20 cellular contexts compared by ENCODE assay signal in the genomic region with DNA sequence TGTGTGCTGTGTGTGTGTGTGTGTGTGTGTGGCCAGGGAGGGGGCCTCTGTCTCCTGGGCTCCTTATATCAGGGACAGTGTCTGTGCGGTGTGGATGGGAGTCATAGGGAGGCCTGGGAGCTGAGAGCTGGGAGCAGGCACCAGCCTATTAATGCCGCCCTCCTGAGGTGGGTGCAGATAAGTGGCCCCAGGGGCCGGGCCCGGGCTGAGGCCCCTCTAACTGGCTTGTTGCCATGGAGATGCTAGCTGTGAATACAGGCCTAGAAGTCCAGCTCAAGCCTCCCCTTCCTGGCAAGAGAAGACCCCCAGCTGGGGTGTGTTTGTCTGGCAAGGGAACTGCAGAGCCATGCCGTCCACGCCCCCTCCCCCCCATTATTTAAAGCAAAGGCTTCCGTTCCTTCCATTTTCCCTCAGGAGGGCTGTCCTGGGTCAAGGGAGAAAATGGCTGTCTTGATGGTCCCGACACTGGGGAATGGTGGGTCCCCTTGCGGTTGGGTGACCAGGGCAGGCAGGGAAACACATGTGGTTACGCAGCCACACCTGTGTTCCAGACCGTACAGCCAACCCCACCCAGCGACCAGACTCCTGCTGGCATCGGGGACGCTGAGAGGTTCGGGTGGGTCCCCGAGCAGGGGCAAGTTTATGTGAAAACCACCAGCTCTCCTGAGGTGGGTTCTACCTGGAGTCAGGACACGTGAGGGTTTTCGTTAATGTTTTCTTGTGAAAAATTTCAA.
DNase-seq lines count a peak whose midpoint lies in the region; TF ChIP-seq lines count a peak whose summit lies in the region.
"Had no signal": no experiment of that assay in that cellular context is flagged by ENCODE, and none has a peak within 500 bp of the region (broad histone marks: within the 10 kb centered on the region; RNA-seq: fewer than 3 reads in every experiment).

No MANE protein-coding gene starts in this region.

- no peaks in the 10 kb centered on the region for H3K9me3 ChIP-seq in uterus

- DNase-seq in NCI-H1417 (lab: John Stamatoyannopoulos, UW) (peak in 2 of 3 experiments; percentile 37 to 71), NCI-H1417 treated with DMSO at 0.1 percent for 48 hours (lab: John Stamatoyannopoulos, UW) (no peak), NCI-H2227 (lab: John Stamatoyannopoulos, UW; ENCODE audit: unreplicated experiment) (peak; percentile 88), iPS-NIHi11 (ENCODE audit: low spot score) (peak; percentile 54), retina (peak; percentile 73), uterus (no peak), cardiac septum (ENCODE audit: low spot score) (no peak)
- DNase-seq in activated CD4-positive, alpha-beta T cell treated with anti-CD3 and anti-CD28 coated beads for 1 hour, result no peak
- DNase-seq: activated CD4-positive, alpha-beta T cell treated with anti-CD3 and anti-CD28 coated beads, Interleukin-2, amount 10 ng/mL, durations not matched to agents 24 days and 14 days; activated naive CD4-positive, alpha-beta T cell treated with anti-CD3 and anti-CD28 coated beads, Interleukin-2, amount 10 ng/mL, durations not matched to agents 7 days and 5 days; AML-193; amniotic stem cell; CD8-positive, alpha-beta T cell; kidney; mammary epithelial cell; NCI-H2081 treated with DMSO at 0.1 percent for 48 hours; RPMI8226; stimulated activated CD4-positive, alpha-beta T cell treated with anti-CD3 and anti-CD28 coated beads, Interleukin-1b, Interleukin-23, amount 100 ng/mL, for 48 hours had no signal

- TF ChIP-seq POLR2A in uterus (IDR thresholded peaks at IDR 0.05), result no peak

- no peaks in the 10 kb centered on the region for H3K4me1 ChIP-seq in uterus

- H3K36me3 ChIP-seq in uterus, result no peaks in the 10 kb centered on the region

- H3K27ac ChIP-seq in uterus, result no peak overlapping the region
- H3K27ac ChIP-seq: HL-60, skin epidermis had no signal

- H3K4me3 ChIP-seq in uterus, result no peak overlapping the region
- H3K4me3 ChIP-seq: skin epidermis had no signal

- no peaks in the 10 kb centered on the region for H3K27me3 ChIP-seq in uterus

- intact Hi-C loops in uterus (cut with DNase I; ENCODE audit: low total_unique reads), result no loop called here
- intact Hi-C loops in cardiac septum (cut with DNase I), result no loop called here

- no peak for TF ChIP-seq CTCF in uterus (IDR thresholded peaks at IDR 0.05)

Comparison
In these comparisons a context has a peak if more than half of its experiments do, and no peak if none do; other contexts are left out.
1. DNase-seq: peak in NCI-H1417 (2 of 3), NCI-H2227 (single experiment), iPS-NIHi11 (single experiment) and retina (single experiment); none in NCI-H1417 treated with DMSO at 0.1 percent for 48 hours (single experiment), uterus (0 of 2), activated CD4-positive, alpha-beta T cell treated with anti-CD3 and anti-CD28 coated beads for 1 hour (single experiment) and cardiac septum (single experiment).